In genomic region chr14:77980475-77981321, GRCh38 we compare ENCODE assay signal across 8 cellular contexts.
DNase-seq lines count a peak whose midpoint lies in the region; ATAC-seq, FAIRE-seq and TF ChIP-seq lines count a peak whose summit lies in the region.

No MANE protein-coding gene starts in this region.

- H3K4me3 Mint-ChIP-seq in CD14-positive monocyte: peak overlapping the region; percentile 58 to 83
- H3K4me3 Mint-ChIP-seq in nephron: peak overlapping the region; percentile 69 to 79 (median 71)

- ATAC-seq in GM19452 (IDR thresholded peaks at IDR 0.05; ENCODE audit: unreplicated experiment) (no peak), GM18867 (IDR thresholded peaks at IDR 0.05; ENCODE audit: unreplicated experiment) (no peak)

- H3K27me3 Mint-ChIP-seq in CD14-positive monocyte (ENCODE audit: low read depth in 3 of 3): peaks cover 24 to 26% (median 26%) of the 10 kb centered on the region in 3 donors
- peaks cover 41% of the 10 kb centered on the region for H3K27me3 Mint-ChIP-seq in nephron (ENCODE audit: low read depth)

- H3K9me3 Mint-ChIP-seq in CD14-positive monocyte (no peaks in the 10 kb centered on the region), nephron (no peaks in the 10 kb centered on the region)

- H3K4me3 ChIP-seq in esophagus (ENCODE audit: low read depth in 1 of 2, low read length in 2 of 2): peak overlapping the region; percentile 42 to 49

- no peaks in the 10 kb centered on the region for H3K36me3 ChIP-seq in esophagus (ENCODE audit: control insufficient read depth in 2 of 2, insufficient read depth in 2 of 2, low read length in 1 of 2)

- H3K4me1 ChIP-seq in esophagus (ENCODE audit: control insufficient read depth in 2 of 2, insufficient read depth in 2 of 2, low read length in 1 of 2): peaks cover 0 to 2% of the 10 kb centered on the region in 2 donors

- FAIRE-seq in D721Med (lab: Jason Lieb, UNC): no peak

- peaks cover 0 to 3% of the 10 kb centered on the region in 2 donors for H3K27me3 ChIP-seq in esophagus (ENCODE audit: control insufficient read depth in 1 of 2, insufficient read depth in 2 of 2, low read length in 2 of 2)

- peaks cover 11% of the 10 kb centered on the region for H3K4me1 Mint-ChIP-seq in CD14-positive monocyte
- H3K4me1 Mint-ChIP-seq in nephron: peaks cover 22% of the 10 kb centered on the region

- DNase-seq in CD14-positive monocyte (ENCODE audit: low spot score) (no peak), NCI-H524 (lab: John Stamatoyannopoulos, UW) (peak; percentile 81 to 87), SHP77 (lab: John Stamatoyannopoulos, UW) (no peak), D721Med (ENCODE audit: insufficient read length, low spot score) (no peak)

- no peak overlapping the region for H3K27ac ChIP-seq in esophagus (ENCODE audit: low read depth in 2 of 2, low read length in 1 of 2)

- TF ChIP-seq CTCF in CD14-positive monocyte (IDR thresholded peaks at IDR 0.05) (no peak), nephron (IDR thresholded peaks at IDR 0.05; ENCODE audit: unreplicated experiment in 3 of 3) (no peak), D721Med (IDR thresholded peaks at IDR 0.05; ENCODE audit: insufficient read depth, missing control alignments) (no peak)

- H3K9me3 ChIP-seq in esophagus (ENCODE audit: control insufficient read depth in 2 of 2, insufficient read depth in 1 of 2, low read depth in 1 of 2, low read length in 1 of 2): no peaks in the 10 kb centered on the region

- 8 to 11% methylated on average over 45 of the region's 45 CpGs for WGBS in esophagus, 2 donors

- no peaks in the 10 kb centered on the region for H3K36me3 Mint-ChIP-seq in CD14-positive monocyte
- H3K36me3 Mint-ChIP-seq in nephron (ENCODE audit: low read depth): no peaks in the 10 kb centered on the region

- H3K27ac Mint-ChIP-seq in CD14-positive monocyte: no peak overlapping the region
- peak overlapping the region in 2 of 3 experiments; percentile 4 to 37 for H3K27ac Mint-ChIP-seq in nephron

- intact Hi-C loops in CD14-positive monocyte (cut with micrococcal nuclease): no loop called here

Comparison
In these comparisons a context has a peak if more than half of its experiments do, and no peak if none do; other contexts are left out.
1. DNase-seq: peak in NCI-H524 (2 of 2); none in CD14-positive monocyte (single experiment), SHP77 (0 of 2) and D721Med (single experiment).
2. H3K27ac Mint-ChIP-seq: peak in nephron (2 of 3); none in CD14-positive monocyte (0 of 7).